2 cellular contexts compared by ENCODE assay signal in genomic region chr2:175553944-175554343, GRCh38.
TF ChIP-seq lines count a peak whose summit lies in the region.

No MANE protein-coding gene starts in this region.

TF ChIP-seq in IMR-90, 13 proteins besides CTCF, POLR2A, EP300 and RAD21 (continued from another document):
- TF ChIP-seq MXI1 (IDR thresholded peaks at IDR 0.05; ENCODE audit: borderline replicate concordance, low read depth, low read length) (no peak), CEBPB (IDR thresholded peaks at IDR 0.05; ENCODE audit: low read depth, low read length) (peak; percentile 25; the same call in 1 of the 2 replicates), ELK1 (IDR thresholded peaks at IDR 0.05; ENCODE audit: borderline replicate concordance, low read depth, low read length) (no peak), RFX5 (IDR thresholded peaks at IDR 0.05; ENCODE audit: low read depth, low read length) (no peak), NFE2L2 (IDR thresholded peaks at IDR 0.05; ENCODE audit: low read depth, low read length) (no peak), MAZ (IDR thresholded peaks at IDR 0.05; ENCODE audit: borderline replicate concordance, low read depth, low read length) (no peak), BHLHE40 (IDR thresholded peaks at IDR 0.05; ENCODE audit: low read depth, low read length) (no peak)

TF ChIP-seq in K562, 482 proteins besides CTCF, POLR2A, EP300 and RAD21 (continued from another document):
- TF ChIP-seq, protein P1, sequence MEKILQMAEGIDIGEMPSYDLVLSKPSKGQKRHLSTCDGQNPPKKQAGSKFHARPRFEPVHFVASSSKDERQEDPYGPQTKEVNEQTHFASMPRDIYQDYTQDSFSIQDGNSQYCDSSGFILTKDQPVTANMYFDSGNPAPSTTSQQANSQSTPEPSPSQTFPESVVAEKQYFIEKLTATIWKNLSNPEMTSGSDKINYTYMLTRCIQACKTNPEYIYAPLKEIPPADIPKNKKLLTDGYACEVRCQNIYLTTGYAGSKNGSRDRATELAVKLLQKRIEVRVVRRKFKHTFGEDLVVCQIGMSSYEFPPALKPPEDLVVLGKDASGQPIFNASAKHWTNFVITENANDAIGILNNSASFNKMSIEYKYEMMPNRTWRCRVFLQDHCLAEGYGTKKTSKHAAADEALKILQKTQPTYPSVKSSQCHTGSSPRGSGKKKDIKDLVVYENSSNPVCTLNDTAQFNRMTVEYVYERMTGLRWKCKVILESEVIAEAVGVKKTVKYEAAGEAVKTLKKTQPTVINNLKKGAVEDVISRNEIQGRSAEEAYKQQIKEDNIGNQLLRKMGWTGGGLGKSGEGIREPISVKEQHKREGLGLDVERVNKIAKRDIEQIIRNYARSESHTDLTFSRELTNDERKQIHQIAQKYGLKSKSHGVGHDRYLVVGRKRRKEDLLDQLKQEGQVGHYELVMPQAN (IDR thresholded peaks at IDR 0.05; ENCODE audit: borderline replicate concordance): no peak
- no peak for TF ChIP-seq FOXJ2 (tag; IDR thresholded peaks at IDR 0.05)
- TF ChIP-seq ZFP91 (CRISPR knock-in tag; IDR thresholded peaks at IDR 0.05): no peak
- TF ChIP-seq CEBPG (CRISPR knock-in tag; IDR thresholded peaks at IDR 0.05): no peak
- TF ChIP-seq CEBPG (tag; conservative IDR thresholded peaks at IDR 0.05 in 1 of 2, IDR thresholded peaks at IDR 0.05 in 1 of 2): peak in 1 of 2 experiments; percentile 31; a peak in 1 of 4 replicates
TF ChIP-seq in K562: peak in this region for 2.
